ENCODE assay signal across 20 cellular contexts in the genomic region with DNA sequence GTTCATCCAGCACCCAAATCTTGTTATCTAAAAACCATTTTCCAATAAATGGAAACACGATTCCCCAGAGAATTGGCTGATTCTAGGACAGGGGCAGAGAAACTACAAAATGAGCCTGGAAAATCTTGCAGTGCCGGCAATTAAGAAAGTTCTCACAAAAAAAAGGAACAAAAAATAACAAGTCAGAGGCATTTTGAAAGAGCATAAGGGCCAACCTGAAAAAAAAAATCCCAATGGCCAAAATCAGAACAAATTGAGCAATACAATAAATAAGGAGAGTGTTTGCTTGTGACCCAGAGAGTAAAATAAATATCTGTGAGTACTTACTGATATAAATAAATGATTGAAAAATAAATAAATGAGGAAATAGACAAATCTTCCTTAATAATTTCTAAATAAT. TPM values are rescaled to one million over a fixed set of nuclear protein-coding genes. Genes with fewer than 3 reads are reported as not detected.
"Had no signal": no experiment of that assay in that cellular context is flagged by ENCODE, and none has a peak within 500 bp of the region (broad histone marks: within the 10 kb centered on the region; RNA-seq: fewer than 3 reads in every experiment).

No MANE protein-coding gene starts in this region.

- H3K4me3 ChIP-seq: esophagus squamous epithelium, heart right ventricle, mucosa of descending colon, right atrium auricular region, suprapubic skin, thyroid gland, upper lobe of left lung, uterus had no signal

- H3K36me3 ChIP-seq: esophagus squamous epithelium, heart right ventricle, neutrophil, right atrium auricular region, suprapubic skin, thyroid gland, upper lobe of left lung, uterus had no signal

- H3K27ac ChIP-seq: epithelial cell of prostate, foreskin keratinocyte, heart right ventricle, neutrophil, right atrium auricular region, suprapubic skin, thyroid gland, upper lobe of left lung, uterus had no signal

- DNase-seq: effector memory CD8-positive, alpha-beta T cell; esophagus squamous epithelium; foreskin keratinocyte; heart right ventricle; hypothalamus; kidney glomerular epithelial cell; mucosa of descending colon; naive thymus-derived CD8-positive, alpha-beta T cell; posterior cingulate gyrus; stimulated activated CD4-positive, alpha-beta T cell treated with anti-CD3 and anti-CD28 coated beads, Interleukin-4, amount 100 ng/mL, for 1 hour; stimulated activated CD8-positive, alpha-beta memory T cell treated with anti-CD3 and anti-CD28 coated beads, Interleukin-4, amount 100 ng/mL, for 48 hours; stimulated activated naive CD8-positive, alpha-beta T cell treated with anti-CD3 and anti-CD28 coated beads, Interleukin-15, Interleukin-2, amounts not matched to agents 100 U/mL and 50 U/mL, for 24 hours; thyroid gland; upper lobe of left lung had no signal

- H3K27me3 ChIP-seq: right atrium auricular region, suprapubic skin, thyroid gland, upper lobe of left lung, uterus had no signal

- ATAC-seq: effector memory CD8-positive, alpha-beta T cell; foreskin keratinocyte; heart right ventricle; mucosa of descending colon; naive thymus-derived CD8-positive, alpha-beta T cell; stimulated activated effector memory CD8-positive, alpha-beta T cell treated with anti-CD3 and anti-CD28 coated beads, Interleukin-12 subunit alpha, Interleukin-12 subunit beta, amount 100 ng/mL, for 72 hours; stimulated activated naive CD8-positive, alpha-beta T cell treated with anti-CD3 and anti-CD28 coated beads, Interleukin-15, Interleukin-2, amounts not matched to agents 100 U/mL and 50 U/mL, for 24 hours had no signal

- H3K9me3 ChIP-seq: esophagus squamous epithelium, mucosa of descending colon, neutrophil, right atrium auricular region, suprapubic skin, thyroid gland, upper lobe of left lung, uterus had no signal

- H3K4me1 ChIP-seq: foreskin keratinocyte, right atrium auricular region, suprapubic skin, thyroid gland, uterus had no signal

RNA-seq across cellular contexts. Expression of a gene that starts 55.1 kb away (rescaled TPM):
- total RNA-seq: naive thymus-derived CD8-positive, alpha-beta T cell had no signal
